24 cellular contexts compared by ENCODE assay signal in genomic region chr1:227622739-227623475, GRCh38. TPM values are rescaled to one million over a fixed set of nuclear protein-coding genes. Genes with fewer than 3 reads are reported as not detected.
A peak's percentile ranks its signal among the peaks of the same experiment; 100 is the strongest.
DNase-seq lines count a peak whose midpoint lies in the region; ATAC-seq and TF ChIP-seq lines count a peak whose summit lies in the region.
"Had no signal": no experiment of that assay in that cellular context is flagged by ENCODE, and none has a peak within 500 bp of the region (broad histone marks: within the 10 kb centered on the region; RNA-seq: fewer than 3 reads in every experiment).

No MANE protein-coding gene starts in this region.

- intact Hi-C loops in PC-3 (cut with micrococcal nuclease) = no loop called here

- no peaks in the 10 kb centered on the region for H3K27me3 ChIP-seq in PC-3 (ENCODE audit: low read length)
- no peaks in the 10 kb centered on the region for H3K27me3 ChIP-seq in trophoblast cell (ENCODE audit: insufficient read depth, low read length)
- no peaks in the 10 kb centered on the region for H3K27me3 ChIP-seq in neural progenitor cell
- H3K27me3 ChIP-seq: BLaER1 had no signal

- no TSS peak for BruUV-seq in PC-3 (replicated peaks; lab: Mats Ljungman, UMichigan)

- H4K20me1 ChIP-seq in PC-3 (ENCODE audit: low read length) = no peaks in the 10 kb centered on the region
- no peaks in the 10 kb centered on the region for H4K20me1 ChIP-seq in neural progenitor cell (ENCODE audit: low read depth)
- H4K20me1 ChIP-seq: BLaER1 had no signal

- H2AFZ ChIP-seq in PC-3 (ENCODE audit: low read length) (no peak overlapping the region), trophoblast cell (ENCODE audit: insufficient read depth, low read length, poor library complexity) (no peak overlapping the region), neural progenitor cell (replicated peaks) (no peak overlapping the region)
- H2AFZ ChIP-seq: GM23338 had no signal

- H3K23ac ChIP-seq in trophoblast cell (ENCODE audit: low read length) = no peak overlapping the region

- H3K14ac ChIP-seq in trophoblast cell (ENCODE audit: low read length) = no peak overlapping the region

- H3K4me1 ChIP-seq in PC-3 (ENCODE audit: insufficient read depth, low read length) (no peaks in the 10 kb centered on the region), trophoblast cell (ENCODE audit: control insufficient read depth in 1 of 2, insufficient read depth in 2 of 2, low read length in 2 of 2) (no peaks in the 10 kb centered on the region), neural progenitor cell (no peaks in the 10 kb centered on the region)
- H3K4me1 ChIP-seq: BLaER1, Caco-2 had no signal

- no peak overlapping the region for H4K8ac ChIP-seq in trophoblast cell (ENCODE audit: low read depth, low read length)

- H3K4me3 Mint-ChIP-seq in activated T-helper 17 cell treated with anti-CD3 and anti-CD28 coated beads, Interleukin-2, amount 50 U/mL, for 72 hours = no peak overlapping the region
- no peak overlapping the region for H3K4me3 Mint-ChIP-seq in neural progenitor cell
- H3K4me3 Mint-ChIP-seq: B cell; CD4-positive, CD25-positive, alpha-beta regulatory T cell; CD8-positive, alpha-beta T cell; GM23338; H9; HFFc6 had no signal

- H3F3A ChIP-seq in PC-3 (ENCODE audit: low read length, unreplicated experiment) = no peaks in the 10 kb centered on the region
- H3F3A ChIP-seq in neural progenitor cell (ENCODE audit: low read depth) = no peaks in the 10 kb centered on the region

- H3K9me3 Mint-ChIP-seq in activated T-helper 17 cell treated with anti-CD3 and anti-CD28 coated beads, Interleukin-2, amount 50 U/mL, for 72 hours = peaks cover 35% of the 10 kb centered on the region
- H3K9me3 Mint-ChIP-seq in neural progenitor cell = peaks cover 89% of the 10 kb centered on the region

- H3K18ac ChIP-seq in trophoblast cell (ENCODE audit: low read length) = no peak overlapping the region

- peak; percentile 4 for DNase-seq in PC-3
- DNase-seq in epithelial cell of esophagus (ENCODE audit: low read depth) = peak; percentile 13
- peak; percentile 55 for DNase-seq in kidney tubule cell (ENCODE audit: low spot score)
- peak; percentile 4 to 53 for DNase-seq in trophoblast cell
- DNase-seq in activated CD4-positive, alpha-beta T cell treated with anti-CD3 and anti-CD28 coated beads for 48 hours = no peak
- no peak for DNase-seq in neural progenitor cell (ENCODE audit: low spot score)
- DNase-seq: Caco-2; CD4-positive, CD25-positive, alpha-beta regulatory T cell; CD8-positive, alpha-beta T cell; DMS 273 treated with DMSO at 0.1 percent for 48 hours; DMS79; EL; GDM1; H9; HFFc6 had no signal

- peaks cover 48% of the 10 kb centered on the region for H3K36me3 Mint-ChIP-seq in activated T-helper 17 cell treated with anti-CD3 and anti-CD28 coated beads, Interleukin-2, amount 50 U/mL, for 72 hours (ENCODE audit: low read depth)
- peaks cover 69% of the 10 kb centered on the region for H3K36me3 Mint-ChIP-seq in neural progenitor cell

- no peak overlapping the region for H4K91ac ChIP-seq in trophoblast cell (ENCODE audit: low read depth, low read length)

- H3K9me2 ChIP-seq in PC-3 (replicated peaks; ENCODE audit: low read length) = no peaks in the 10 kb centered on the region

- H3K79me2 ChIP-seq in PC-3 (ENCODE audit: low read length) = no peaks in the 10 kb centered on the region
- H3K79me2 ChIP-seq in trophoblast cell (ENCODE audit: control insufficient read depth, insufficient read depth, low read length, poor library complexity) = no peaks in the 10 kb centered on the region
- peaks cover 21% of the 10 kb centered on the region for H3K79me2 ChIP-seq in neural progenitor cell (ENCODE audit: low read depth)

- H3K36me3 ChIP-seq in PC-3 (ENCODE audit: low read depth, low read length) (peaks cover 88% of the 10 kb centered on the region), trophoblast cell (ENCODE audit: control insufficient read depth in 1 of 2, insufficient read depth in 2 of 2, low read length in 2 of 2) (no peaks in the 10 kb centered on the region), neural progenitor cell (peaks cover 5% of the 10 kb centered on the region)

- H3K27ac ChIP-seq in PC-3 (ENCODE audit: low read length) (no peak overlapping the region), trophoblast cell (ENCODE audit: low read depth, low read length) (no peak overlapping the region), neural progenitor cell (no peak overlapping the region)
- H3K27ac ChIP-seq: 22Rv1, BLaER1, C4-2B had no signal

- peaks cover 5% of the 10 kb centered on the region for H3K4me1 Mint-ChIP-seq in activated T-helper 17 cell treated with anti-CD3 and anti-CD28 coated beads, Interleukin-2, amount 50 U/mL, for 72 hours
- H3K4me1 Mint-ChIP-seq in neural progenitor cell = no peaks in the 10 kb centered on the region
- H3K4me1 Mint-ChIP-seq: B cell had no signal

- no peaks in the 10 kb centered on the region for H3K27me3 Mint-ChIP-seq in activated T-helper 17 cell treated with anti-CD3 and anti-CD28 coated beads, Interleukin-2, amount 50 U/mL, for 72 hours
- H3K27me3 Mint-ChIP-seq in neural progenitor cell (ENCODE audit: insufficient read depth, low read depth) = peaks cover 5% of the 10 kb centered on the region
- H3K27me3 Mint-ChIP-seq: B cell; CD4-positive, CD25-positive, alpha-beta regulatory T cell had no signal

- no peak overlapping the region for H3K4ac ChIP-seq in trophoblast cell (ENCODE audit: low read depth, low read length)

- TF ChIP-seq CTCF in PC-3 (conservative IDR thresholded peaks at IDR 0.05; ENCODE audit: low read depth, low read length) = no peak
- no peak for TF ChIP-seq CTCF in epithelial cell of esophagus (IDR thresholded peaks at IDR 0.05; ENCODE audit: insufficient read depth, low read depth, low read length, missing control alignments)
- TF ChIP-seq CTCF in neural progenitor cell (IDR thresholded peaks at IDR 0.05) = no peak

- H3K27ac Mint-ChIP-seq in activated T-helper 17 cell treated with anti-CD3 and anti-CD28 coated beads, Interleukin-2, amount 50 U/mL, for 72 hours = no peak overlapping the region
- no peak overlapping the region for H3K27ac Mint-ChIP-seq in neural progenitor cell
- H3K27ac Mint-ChIP-seq: B cell; CD4-positive, CD25-positive, alpha-beta regulatory T cell; CD8-positive, alpha-beta T cell; GM23338; H9; HFFc6 had no signal

- H2BK12ac ChIP-seq in trophoblast cell (ENCODE audit: low read length) = no peak overlapping the region

- H2AK5ac ChIP-seq in trophoblast cell (ENCODE audit: low read length) = no peak overlapping the region

- CTCF ChIA-PET in PC-3 (lab: Charles Lee) = no interaction called here

- H3K9me3 ChIP-seq in PC-3 (ENCODE audit: low read length) = peaks cover 66% of the 10 kb centered on the region
- H3K9me3 ChIP-seq in trophoblast cell (ENCODE audit: insufficient read depth, low read depth, low read length) = peaks cover 5% of the 10 kb centered on the region
- peaks cover 4% of the 10 kb centered on the region for H3K9me3 ChIP-seq in neural progenitor cell (ENCODE audit: low read depth)
- H3K9me3 ChIP-seq: Caco-2 had no signal

- H2BK5ac ChIP-seq in trophoblast cell (ENCODE audit: low read depth, low read length, poor library complexity) = no peak overlapping the region

- ATAC-seq in PC-3 = 0 out of 2 replicates have a peak, but pooled peaks have one; percentile 11
- no peak for ATAC-seq in GM19351 (IDR thresholded peaks at IDR 0.05; ENCODE audit: unreplicated experiment)
- ATAC-seq in activated T-helper 17 cell treated with anti-CD3 and anti-CD28 coated beads, Interleukin-2, amount 50 U/mL, for 72 hours (replicated peaks) = no peak
- ATAC-seq: CD8-positive, alpha-beta T cell; GM12878; GM23338; HCT116 had no signal

- H3K9ac ChIP-seq in PC-3 (ENCODE audit: low read length) (no peak overlapping the region), trophoblast cell (ENCODE audit: low read length) (no peak overlapping the region), neural progenitor cell (no peak overlapping the region)
- H3K9ac ChIP-seq: BLaER1 had no signal

- H3K4me2 ChIP-seq in PC-3 (ENCODE audit: low read length) (no peak overlapping the region), trophoblast cell (ENCODE audit: low read length) (no peak overlapping the region), neural progenitor cell (no peak overlapping the region)
- H3K4me2 ChIP-seq: BLaER1, GM23338 had no signal

- WGBS in trophoblast cell (ENCODE audit: extremely low coverage, insufficient coverage, insufficient read length) = no CpG with 5 or more reads among the region's 1 CpG

- no peak overlapping the region for H4K12ac ChIP-seq in trophoblast cell (ENCODE audit: low read depth, low read length)

- POLR2A ChIA-PET in PC-3 (lab: Charles Lee; ENCODE audit: unreplicated experiment) = no interaction called here

- H3K4me3 ChIP-seq in PC-3 (ENCODE audit: low read length) (no peak overlapping the region), epithelial cell of esophagus (ENCODE audit: low read length) (no peak overlapping the region), trophoblast cell (ENCODE audit: low read depth, low read length) (no peak overlapping the region), neural progenitor cell (no peak overlapping the region)
- H3K4me3 ChIP-seq: BLaER1, GM12878, GM23338 had no signal

- no peaks in the 10 kb centered on the region for H3K79me1 ChIP-seq in trophoblast cell (ENCODE audit: low read length)

- H2BK120ac ChIP-seq in trophoblast cell (ENCODE audit: insufficient read depth, low read length, poor library complexity) = no peak overlapping the region

RNA-seq across cellular contexts. Expression of gene ZNF678, which starts 59.6 kb away (rescaled TPM):
- total RNA-seq in PC-3 (2014; rRNA removed) = 22.6 and 25.3 TPM in 2 replicates
- 5.0 and 6.0 TPM in 2 replicates for polyA plus RNA-seq in trophoblast cell (2013)
- total RNA-seq in activated T-helper 17 cell treated with anti-CD3 and anti-CD28 coated beads, Interleukin-2, amount 50 U/mL, for 72 hours = 10 to 100 TPM in 1 of 2 donors, 1 to 10 TPM in 1; 5.3 to 10.3 TPM
- total RNA-seq in neural progenitor cell (ENCODE audit: low replicate concordance) = 46.8 and 63.8 TPM in 2 replicates

Comparison
In these comparisons a context has a peak if more than half of its experiments do, and no peak if none do; other contexts are left out.
1. DNase-seq: peak in PC-3 (single experiment), epithelial cell of esophagus (single experiment), kidney tubule cell (single experiment) and trophoblast cell (2 of 2); none in activated CD4-positive, alpha-beta T cell treated with anti-CD3 and anti-CD28 coated beads for 48 hours (single experiment) and neural progenitor cell (single experiment).